ENCODE assay signal across 29 cellular contexts in the genomic region with DNA sequence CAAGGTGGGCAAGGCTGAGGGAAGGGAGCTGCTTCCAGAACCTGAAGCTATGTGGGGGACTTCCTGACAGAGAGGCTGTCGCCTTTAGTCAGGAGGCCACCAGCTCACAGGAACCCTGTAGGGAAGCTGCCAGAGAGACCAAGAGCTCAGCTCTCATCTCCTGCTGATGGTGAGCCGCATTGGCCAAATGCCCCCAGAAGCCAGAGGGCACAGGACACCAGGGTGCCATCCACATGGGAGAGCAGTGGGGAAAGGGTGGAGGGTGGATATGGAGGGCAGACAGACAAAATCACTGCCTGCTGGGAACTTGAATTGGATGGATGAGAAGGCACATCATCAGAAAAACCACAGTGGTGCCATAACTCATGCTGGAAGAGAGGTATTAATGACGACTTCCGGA. TPM values are rescaled to one million over a fixed set of nuclear protein-coding genes. Genes with fewer than 3 reads are reported as not detected.
"Had no signal": no experiment of that assay in that cellular context is flagged by ENCODE, and none has a peak within 500 bp of the region (broad histone marks: within the 10 kb centered on the region; RNA-seq: fewer than 3 reads in every experiment).

No MANE protein-coding gene starts in this region.

- H3K36me3 ChIP-seq: cardiac muscle cell, MG63 had no signal

- H3K4me1 Mint-ChIP-seq: activated CD4-positive, alpha-beta T cell treated with anti-CD3 and anti-CD28 coated beads, Interleukin-2, amount 10 ng/mL, durations not matched to agents 24 days and 14 days had no signal

- H3K27ac Mint-ChIP-seq: activated CD4-positive, alpha-beta T cell treated with anti-CD3 and anti-CD28 coated beads, Interleukin-2, amount 10 ng/mL, durations not matched to agents 24 days and 14 days; activated CD8-positive, alpha-beta T cell treated with anti-CD3 and anti-CD28 coated beads, Interleukin-2, amount 10 ng/mL, durations not matched to agents 7 days and 5 days; activated naive CD4-positive, alpha-beta T cell treated with anti-CD3 and anti-CD28 coated beads, Interleukin-2, amount 50 U/mL, for 24 hours; activated T-cell treated with anti-CD3 and anti-CD28 coated beads, Interleukin-2, amount 50 U/mL, for 24 hours; activated T-helper 2 cell treated with anti-CD3 and anti-CD28 coated beads, Interferon-gamma antibody, Interleukin-2, Interleukin-4, amounts not matched to agents 10 μg/mL and 5 μg/mL and 100 μg/mL, durations not matched to agents 14 hours and 24 hours and 36 hours; T-helper 2 cell treated with Interferon-gamma antibody and Interleukin-4, amounts not matched to agents 5 μg/mL and 100 μg/mL, for 36 hours had no signal

- H3K4me3 ChIP-seq: cardiac muscle cell, MG63, PC-9 had no signal

- H3K27me3 ChIP-seq: cardiac muscle cell, MG63 had no signal

- H3K4me3 Mint-ChIP-seq: activated CD4-positive, alpha-beta T cell treated with anti-CD3 and anti-CD28 coated beads, Interleukin-2, amount 10 ng/mL, durations not matched to agents 24 days and 14 days; activated CD8-positive, alpha-beta T cell treated with anti-CD3 and anti-CD28 coated beads, Interleukin-2, amount 10 ng/mL, durations not matched to agents 7 days and 5 days; activated naive CD4-positive, alpha-beta T cell treated with anti-CD3 and anti-CD28 coated beads, Interleukin-2, amount 50 U/mL, for 24 hours; activated T-cell treated with anti-CD3 and anti-CD28 coated beads, Interleukin-2, amount 50 U/mL, for 24 hours; T-helper 2 cell treated with Interferon-gamma antibody and Interleukin-4, amounts not matched to agents 5 μg/mL and 100 μg/mL, for 36 hours had no signal

- DNase-seq: activated CD4-positive, alpha-beta T cell treated with anti-CD3 and anti-CD28 coated beads, Interleukin-2, amount 10 ng/mL, durations not matched to agents 24 days and 14 days; activated CD4-positive, alpha-beta T cell treated with anti-CD3 and anti-CD28 coated beads, Interleukin-2, amount 50 U/mL, for 4 hours; activated CD8-positive, alpha-beta T cell treated with anti-CD3 and anti-CD28 coated beads, Interleukin-2, amount 10 ng/mL, durations not matched to agents 7 days and 5 days; activated gamma-delta T cell; activated naive CD4-positive, alpha-beta T cell treated with Interleukin-2 at 50 U/mL for 16 hours; activated T-cell treated with anti-CD3 and anti-CD28 coated beads, Interleukin-2, amount 50 U/mL, for 24 hours; anterior cingulate cortex; Kasumi-1; KG1; MG63; NCI-H1048; NCI-H1105 treated with DMSO at 0.1 percent for 48 hours; NCI-H1436 treated with DMSO at 0.1 percent for 48 hours; NCI-H1694 treated with DMSO at 0.1 percent for 48 hours; NCI-H2029 treated with DMSO at 0.1 percent for 48 hours; NCI-H2107; NCI-H2171; NCI-H510A; NCI-H748 treated with DMSO at 0.1 percent for 48 hours; NK-92 treated with Interleukin-12 subunit alpha and Interleukin-12 subunit beta, amount 100 ng/mL, for 24 hours; PC-9; SIG-M5 had no signal

- H3K36me3 Mint-ChIP-seq: activated naive CD4-positive, alpha-beta T cell treated with anti-CD3 and anti-CD28 coated beads, Interleukin-2, amount 50 U/mL, for 24 hours had no signal

- H3K27ac ChIP-seq: cardiac muscle cell, PC-9, RWPE1 had no signal

- ATAC-seq: activated CD8-positive, alpha-beta T cell treated with anti-CD3 and anti-CD28 coated beads, Interleukin-2, amount 10 ng/mL, durations not matched to agents 7 days and 5 days; Right ventricle myocardium inferior had no signal

- H3K27me3 Mint-ChIP-seq: activated T-cell treated with anti-CD3 and anti-CD28 coated beads, Interleukin-2, amount 50 U/mL, for 24 hours had no signal

- H3K9me3 ChIP-seq: MG63 had no signal

- H3K9me3 Mint-ChIP-seq: activated CD4-positive, alpha-beta T cell treated with anti-CD3 and anti-CD28 coated beads, Interleukin-2, amount 10 ng/mL, durations not matched to agents 24 days and 14 days; activated naive CD4-positive, alpha-beta T cell treated with anti-CD3 and anti-CD28 coated beads, Interleukin-2, amount 50 U/mL, for 24 hours; activated T-cell treated with anti-CD3 and anti-CD28 coated beads, Interleukin-2, amount 50 U/mL, for 24 hours; activated T-helper 2 cell treated with anti-CD3 and anti-CD28 coated beads, Interferon-gamma antibody, Interleukin-2, Interleukin-4, amounts not matched to agents 10 μg/mL and 5 μg/mL and 100 μg/mL, durations not matched to agents 14 hours and 24 hours and 36 hours; T-helper 2 cell treated with Interferon-gamma antibody and Interleukin-4, amounts not matched to agents 5 μg/mL and 100 μg/mL, for 36 hours had no signal

RNA-seq across cellular contexts. Expression of gene SERP2, which starts 36.0 kb away (rescaled TPM):
- total RNA-seq: activated CD4-positive, alpha-beta T cell treated with anti-CD3 and anti-CD28 coated beads, Interleukin-2, amount 10 ng/mL, durations not matched to agents 24 days and 14 days; SK-MEL-5 had no signal
